1 cellular context compared by ENCODE assay signal in the genomic region with DNA sequence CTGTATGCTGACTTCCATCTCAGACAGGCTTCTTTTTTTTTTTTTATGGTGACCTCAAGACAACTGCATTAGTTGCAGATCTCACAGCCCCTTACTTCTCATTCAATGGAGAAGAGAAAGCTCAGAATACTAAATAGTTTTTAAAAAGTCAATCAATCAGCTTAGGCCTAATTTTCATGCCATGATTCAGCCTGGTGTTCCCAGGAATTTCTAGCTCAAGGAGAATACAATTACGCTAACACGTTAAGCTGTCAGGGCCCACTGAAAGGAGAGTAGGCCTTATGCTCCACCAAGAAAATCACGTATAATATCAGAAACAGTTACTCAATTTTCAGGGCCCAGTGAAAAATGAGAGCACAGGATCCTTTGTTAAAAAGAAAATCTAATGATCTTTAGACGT.
TF ChIP-seq lines count a peak whose summit lies in the region.

No MANE protein-coding gene starts in this region.

TF ChIP-seq in GM23338, 12 proteins besides CTCF, POLR2A, EP300 and RAD21 (continued from another document):
- no peak for TF ChIP-seq REST (IDR thresholded peaks at IDR 0.05; ENCODE audit: unreplicated experiment)
- TF ChIP-seq EZH2 (IDR thresholded peaks at IDR 0.05; ENCODE audit: low read depth, unreplicated experiment): no peak
- no peak for TF ChIP-seq EZH2phosphoT487 (IDR thresholded peaks at IDR 0.05; ENCODE audit: unreplicated experiment)
- TF ChIP-seq CREB1 (CRISPR knock-in tag; IDR thresholded peaks at IDR 0.05; ENCODE audit: low read depth): no peak
- TF ChIP-seq, protein P1, sequence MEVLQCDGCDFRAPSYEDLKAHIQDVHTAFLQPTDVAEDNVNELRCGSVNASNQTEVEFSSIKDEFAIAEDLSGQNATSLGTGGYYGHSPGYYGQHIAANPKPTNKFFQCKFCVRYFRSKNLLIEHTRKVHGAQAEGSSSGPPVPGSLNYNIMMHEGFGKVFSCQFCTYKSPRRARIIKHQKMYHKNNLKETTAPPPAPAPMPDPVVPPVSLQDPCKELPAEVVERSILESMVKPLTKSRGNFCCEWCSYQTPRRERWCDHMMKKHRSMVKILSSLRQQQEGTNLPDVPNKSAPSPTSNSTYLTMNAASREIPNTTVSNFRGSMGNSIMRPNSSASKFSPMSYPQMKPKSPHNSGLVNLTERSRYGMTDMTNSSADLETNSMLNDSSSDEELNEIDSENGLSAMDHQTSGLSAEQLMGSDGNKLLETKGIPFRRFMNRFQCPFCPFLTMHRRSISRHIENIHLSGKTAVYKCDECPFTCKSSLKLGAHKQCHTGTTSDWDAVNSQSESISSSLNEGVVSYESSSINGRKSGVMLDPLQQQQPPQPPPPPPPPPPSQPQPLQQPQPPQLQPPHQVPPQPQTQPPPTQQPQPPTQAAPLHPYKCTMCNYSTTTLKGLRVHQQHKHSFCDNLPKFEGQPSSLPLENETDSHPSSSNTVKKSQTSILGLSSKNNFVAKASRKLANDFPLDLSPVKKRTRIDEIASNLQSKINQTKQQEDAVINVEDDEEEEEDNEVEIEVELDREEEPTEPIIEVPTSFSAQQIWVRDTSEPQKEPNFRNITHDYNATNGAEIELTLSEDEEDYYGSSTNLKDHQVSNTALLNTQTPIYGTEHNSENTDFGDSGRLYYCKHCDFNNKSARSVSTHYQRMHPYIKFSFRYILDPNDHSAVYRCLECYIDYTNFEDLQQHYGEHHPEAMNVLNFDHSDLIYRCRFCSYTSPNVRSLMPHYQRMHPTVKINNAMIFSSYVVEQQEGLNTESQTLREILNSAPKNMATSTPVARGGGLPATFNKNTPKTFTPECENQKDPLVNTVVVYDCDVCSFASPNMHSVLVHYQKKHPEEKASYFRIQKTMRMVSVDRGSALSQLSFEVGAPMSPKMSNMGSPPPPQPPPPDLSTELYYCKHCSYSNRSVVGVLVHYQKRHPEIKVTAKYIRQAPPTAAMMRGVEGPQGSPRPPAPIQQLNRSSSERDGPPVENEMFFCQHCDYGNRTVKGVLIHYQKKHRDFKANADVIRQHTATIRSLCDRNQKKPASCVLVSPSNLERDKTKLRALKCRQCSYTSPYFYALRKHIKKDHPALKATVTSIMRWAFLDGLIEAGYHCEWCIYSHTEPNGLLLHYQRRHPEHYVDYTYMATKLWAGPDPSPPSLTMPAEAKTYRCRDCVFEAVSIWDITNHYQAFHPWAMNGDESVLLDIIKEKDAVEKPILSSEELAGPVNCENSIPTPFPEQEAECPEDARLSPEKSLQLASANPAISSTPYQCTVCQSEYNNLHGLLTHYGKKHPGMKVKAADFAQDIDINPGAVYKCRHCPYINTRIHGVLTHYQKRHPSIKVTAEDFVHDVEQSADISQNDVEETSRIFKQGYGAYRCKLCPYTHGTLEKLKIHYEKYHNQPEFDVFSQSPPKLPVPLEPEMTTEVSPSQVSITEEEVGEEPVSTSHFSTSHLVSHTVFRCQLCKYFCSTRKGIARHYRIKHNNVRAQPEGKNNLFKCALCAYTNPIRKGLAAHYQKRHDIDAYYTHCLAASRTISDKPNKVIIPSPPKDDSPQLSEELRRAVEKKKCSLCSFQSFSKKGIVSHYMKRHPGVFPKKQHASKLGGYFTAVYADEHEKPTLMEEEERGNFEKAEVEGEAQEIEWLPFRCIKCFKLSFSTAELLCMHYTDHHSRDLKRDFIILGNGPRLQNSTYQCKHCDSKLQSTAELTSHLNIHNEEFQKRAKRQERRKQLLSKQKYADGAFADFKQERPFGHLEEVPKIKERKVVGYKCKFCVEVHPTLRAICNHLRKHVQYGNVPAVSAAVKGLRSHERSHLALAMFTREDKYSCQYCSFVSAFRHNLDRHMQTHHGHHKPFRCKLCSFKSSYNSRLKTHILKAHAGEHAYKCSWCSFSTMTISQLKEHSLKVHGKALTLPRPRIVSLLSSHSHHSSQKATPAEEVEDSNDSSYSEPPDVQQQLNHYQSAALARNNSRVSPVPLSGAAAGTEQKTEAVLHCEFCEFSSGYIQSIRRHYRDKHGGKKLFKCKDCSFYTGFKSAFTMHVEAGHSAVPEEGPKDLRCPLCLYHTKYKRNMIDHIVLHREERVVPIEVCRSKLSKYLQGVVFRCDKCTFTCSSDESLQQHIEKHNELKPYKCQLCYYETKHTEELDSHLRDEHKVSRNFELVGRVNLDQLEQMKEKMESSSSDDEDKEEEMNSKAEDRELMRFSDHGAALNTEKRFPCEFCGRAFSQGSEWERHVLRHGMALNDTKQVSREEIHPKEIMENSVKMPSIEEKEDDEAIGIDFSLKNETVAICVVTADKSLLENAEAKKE (CRISPR knock-in tag; IDR thresholded peaks at IDR 0.05): no peak
- TF ChIP-seq POLR2AphosphoS5 (IDR thresholded peaks at IDR 0.05; ENCODE audit: low read depth): no peak
- no peak for TF ChIP-seq ETS1 (IDR thresholded peaks at IDR 0.05)
